8 cellular contexts compared by ENCODE assay signal in the genomic region with DNA sequence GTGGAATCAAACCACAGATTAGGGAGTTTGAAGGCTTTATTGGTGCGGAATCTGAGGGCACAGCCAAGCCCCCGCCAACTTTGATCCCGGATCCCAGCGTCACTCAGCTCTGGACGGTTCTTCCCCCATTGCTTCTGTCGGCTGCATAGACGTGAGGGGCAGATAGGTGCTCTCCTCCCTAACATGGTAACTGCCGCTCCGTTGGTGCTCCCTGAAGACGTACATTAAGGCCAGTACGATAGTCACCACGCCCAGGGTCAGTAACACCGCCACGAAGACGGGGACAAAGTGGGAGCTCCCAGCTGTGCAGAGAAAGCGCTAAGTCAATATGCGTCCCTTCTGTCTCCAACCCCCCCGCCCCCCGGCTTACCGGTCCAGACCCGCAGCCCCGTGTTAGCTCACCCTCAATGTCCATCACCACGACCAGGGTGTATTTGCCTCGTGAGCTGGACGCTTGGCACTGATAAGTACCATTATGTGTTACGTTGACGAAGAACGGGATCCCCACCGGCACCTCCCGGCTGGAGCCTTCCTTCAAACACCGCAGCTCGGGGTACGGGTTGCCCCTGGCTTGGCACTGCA. TPM values are rescaled to one million over a fixed set of nuclear protein-coding genes. Genes with fewer than 3 reads are reported as not detected.
DNase-seq lines count a peak whose midpoint lies in the region; ATAC-seq and TF ChIP-seq lines count a peak whose summit lies in the region.

No MANE protein-coding gene starts in this region.

- H3K9me3 ChIP-seq in Loucy (ENCODE audit: insufficient read depth, low read depth, low read length), result no peaks in the 10 kb centered on the region

- H3K4me1 Mint-ChIP-seq in naive thymus-derived CD8-positive, alpha-beta T cell, result peaks cover 13 to 67% (median 50%) of the 10 kb centered on the region in 4 donors

- TF ChIP-seq CTCF in GM06990 (IDR thresholded peaks at IDR 0.05; ENCODE audit: insufficient read depth, low read length, poor library complexity, severe bottlenecking) (no peak), Loucy (conservative IDR thresholded peaks at IDR 0.05; ENCODE audit: low read length) (no peak), coronary artery (IDR thresholded peaks at IDR 0.05) (no peak)

- H3K9me3 Mint-ChIP-seq in naive thymus-derived CD8-positive, alpha-beta T cell, result no peaks in the 10 kb centered on the region

- H3K27me3 ChIP-seq in GM06990 (replicated peaks; ENCODE audit: control insufficient read depth, insufficient read depth, low read length), result no peaks in the 10 kb centered on the region
- no peaks in the 10 kb centered on the region for H3K27me3 ChIP-seq in Loucy (ENCODE audit: insufficient read depth, low read length, poor library complexity, severe bottlenecking)

- H2AFZ ChIP-seq in Loucy (ENCODE audit: low read length), result no peak overlapping the region

- H3F3A ChIP-seq in Loucy (ENCODE audit: low read depth), result 0 out of 2 replicates have a peak, but pooled peaks cover 7% of the 10 kb centered on the region

- H3K27me3 Mint-ChIP-seq in naive thymus-derived CD8-positive, alpha-beta T cell, result no peaks in the 10 kb centered on the region

- H3K9me2 ChIP-seq in Loucy (replicated peaks; ENCODE audit: low read depth, low read length), result no peaks in the 10 kb centered on the region

- H3K4me1 ChIP-seq in Loucy (ENCODE audit: insufficient read depth, low read length, poor library complexity, severe bottlenecking), result peaks cover 29% of the 10 kb centered on the region

- POLR2A ChIA-PET in naive thymus-derived CD8-positive, alpha-beta T cell (lab: Charles Lee), result interaction anchor here (0.5 to 2.6 kb wide), 15 partner anchors 10 to 628 kb away, joined by 3 to 13 read pairs (median 5); partner anchors contain the start of genes CDC37, ICAM1 and TYK2

- H3K36me3 Mint-ChIP-seq in naive thymus-derived CD8-positive, alpha-beta T cell, result peaks cover 0 to 42% (median 5%) of the 10 kb centered on the region in 3 donors

- DNase-seq in GM06990 (ENCODE audit: extremely low read depth, insufficient read length) (no peak), coronary artery (ENCODE audit: low spot score) (no peak), 8988T (no peak), HK-2 (ENCODE audit: unreplicated experiment) (no peak)
- no peak for DNase-seq in naive thymus-derived CD8-positive, alpha-beta T cell

- H3K4me3 ChIP-seq in GM06990 (replicated peaks; ENCODE audit: low read depth, low read length) (peak overlapping the region; percentile 93), Loucy (ENCODE audit: low read length, poor library complexity, severe bottlenecking) (peak overlapping the region; percentile 87), coronary artery (peak overlapping the region; percentile 86)

- H3K4me2 ChIP-seq in Loucy (ENCODE audit: low read depth, low read length, poor library complexity, severe bottlenecking), result peak overlapping the region; percentile 89

- peaks cover 30% of the 10 kb centered on the region for H3K36me3 ChIP-seq in GM06990 (ENCODE audit: control insufficient read depth, insufficient read depth, low read length)
- H3K36me3 ChIP-seq in Loucy (ENCODE audit: insufficient read depth, low read length), result peaks cover 19% of the 10 kb centered on the region

- H3K9ac ChIP-seq in Loucy (ENCODE audit: low read depth, low read length, poor library complexity, severe bottlenecking), result peak overlapping the region; percentile 81

- H3K27ac Mint-ChIP-seq in naive thymus-derived CD8-positive, alpha-beta T cell, result peak overlapping the region; percentile 84 to 97 (median 96)

- peak in 1 of 2 donors; percentile 1 for ATAC-seq in naive thymus-derived CD8-positive, alpha-beta T cell
- ATAC-seq in GM19463 (IDR thresholded peaks at IDR 0.05; ENCODE audit: unreplicated experiment), result no peak
- no peak for ATAC-seq in GM21390 (IDR thresholded peaks at IDR 0.05; ENCODE audit: unreplicated experiment)

- H3K4me3 Mint-ChIP-seq in naive thymus-derived CD8-positive, alpha-beta T cell, result peak overlapping the region; percentile 93 to 97 (median 96)

- H4K20me1 ChIP-seq in Loucy (ENCODE audit: insufficient read depth, low read length, poor library complexity, severe bottlenecking), result peaks cover 43% of the 10 kb centered on the region

- H3K27ac ChIP-seq in coronary artery, result peak overlapping the region; percentile 84 to 95

- H3K79me2 ChIP-seq in Loucy (ENCODE audit: insufficient read depth, low read length), result peaks cover 74% of the 10 kb centered on the region

RNA-seq across cellular contexts. Expression of gene RAVER1, which starts 0.5 kb away (rescaled TPM):
- total RNA-seq in naive thymus-derived CD8-positive, alpha-beta T cell, result 10 to 100 TPM; 52.1 to 55.8 TPM
- 10 to 100 TPM; 11.2 to 23.6 (median 17.5) TPM for polyA plus RNA-seq in naive thymus-derived CD8-positive, alpha-beta T cell

RNA-seq across cellular contexts. Expression of gene ICAM3, which starts 5.6 kb away (rescaled TPM):
- 100 to 1,000 TPM; 122 to 127 TPM for total RNA-seq in naive thymus-derived CD8-positive, alpha-beta T cell
- polyA plus RNA-seq in naive thymus-derived CD8-positive, alpha-beta T cell, result 100 to 1,000 TPM; 214 to 229 (median 221) TPM

RNA-seq across cellular contexts. Expression of gene FDX2, which starts 18.0 kb away (rescaled TPM):
- 10 to 100 TPM; 11.9 to 14.9 TPM for total RNA-seq in naive thymus-derived CD8-positive, alpha-beta T cell
- 10 to 100 TPM; 14.3 to 26.7 (median 18.4) TPM for polyA plus RNA-seq in naive thymus-derived CD8-positive, alpha-beta T cell

RNA-seq across cellular contexts. Expression of gene ZGLP1, which starts 24.2 kb away (rescaled TPM):
- 10 to 100 TPM; 10.0 to 12.2 TPM for total RNA-seq in naive thymus-derived CD8-positive, alpha-beta T cell
- polyA plus RNA-seq in naive thymus-derived CD8-positive, alpha-beta T cell, result under 1 TPM in 1 of 3 donors, not detected in 2; 0.27 TPM

RNA-seq across cellular contexts. Expression of gene ICAM5, which starts 44.1 kb away (rescaled TPM):
- total RNA-seq in naive thymus-derived CD8-positive, alpha-beta T cell, result not detected
- not detected for polyA plus RNA-seq in naive thymus-derived CD8-positive, alpha-beta T cell
